In the genomic region with DNA sequence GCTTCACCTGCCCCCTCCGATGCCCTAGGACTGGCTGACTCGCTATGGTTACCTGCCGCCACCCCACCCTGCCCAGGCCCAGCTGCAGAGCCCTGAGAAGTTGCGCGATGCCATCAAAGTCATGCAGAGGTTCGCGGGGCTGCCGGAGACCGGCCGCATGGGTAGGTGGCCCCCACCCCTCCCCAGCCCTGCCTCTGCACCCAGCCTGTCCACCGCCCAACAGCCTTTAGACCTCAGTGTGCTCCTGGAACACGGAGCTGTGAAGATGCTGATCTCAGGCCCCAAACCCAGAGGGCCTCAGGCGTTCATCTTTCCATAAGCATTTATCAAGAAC, we compare ENCODE assay signal across 16 cellular contexts. TPM values are rescaled to one million over a fixed set of nuclear protein-coding genes. Genes with fewer than 3 reads are reported as not detected.
DNase-seq lines count a peak whose midpoint lies in the region; ATAC-seq and TF ChIP-seq lines count a peak whose summit lies in the region.
"Had no signal": no experiment of that assay in that cellular context is flagged by ENCODE, and none has a peak within 500 bp of the region (broad histone marks: within the 10 kb centered on the region; RNA-seq: fewer than 3 reads in every experiment).

No MANE protein-coding gene starts in this region.

- H4K20me1 ChIP-seq in HCT116 (ENCODE audit: insufficient read depth), result no peaks in the 10 kb centered on the region

- H3K4me1 ChIP-seq in CD8-positive, alpha-beta T cell (ENCODE audit: insufficient read depth, low read length), result peaks cover 20% of the 10 kb centered on the region
- H3K4me1 ChIP-seq in HCT116 (ENCODE audit: control insufficient read depth in 1 of 2, insufficient read depth in 2 of 2, low read length in 2 of 2) (peaks cover 2 to 47% of the 10 kb centered on the region in 2 experiments; a peak in 3 of 4 replicates), vagina (peaks cover 26% of the 10 kb centered on the region)

- ATAC-seq in CD8-positive, alpha-beta T cell, result no peak
- ATAC-seq in HCT116 (no peak), GM21737 (IDR thresholded peaks at IDR 0.05; ENCODE audit: unreplicated experiment) (no peak)
- peak in 1 of 2 donors; percentile 18 for ATAC-seq in naive thymus-derived CD8-positive, alpha-beta T cell

- no peaks in the 10 kb centered on the region for H3K9me2 ChIP-seq in HCT116 (ENCODE audit: insufficient read depth)

- TF ChIP-seq RAD21 in HCT116 (IDR thresholded peaks at IDR 0.05; ENCODE audit: low read depth), result no peak

- no peak for TF ChIP-seq CTCF in CD8-positive, alpha-beta T cell (IDR thresholded peaks at IDR 0.05)
- no peak for TF ChIP-seq CTCF in HCT116 (IDR thresholded peaks at IDR 0.05 in 2 of 3, conservative IDR thresholded peaks at IDR 0.05 in 1 of 3; ENCODE audit: borderline replicate concordance in 1 of 3, insufficient read depth in 1 of 3, low read depth in 2 of 3, low read length in 2 of 3)
- no peak for TF ChIP-seq CTCF in vagina (IDR thresholded peaks at IDR 0.05)
- no peak for TF ChIP-seq CTCF in GM10266 (IDR thresholded peaks at IDR 0.05; ENCODE audit: control insufficient read depth, insufficient read depth, low read depth, missing control alignments)

- no peak overlapping the region for H3K9ac ChIP-seq in HCT116 (ENCODE audit: low read length)

- CTCF ChIA-PET in CD8-positive, alpha-beta T cell (lab: Charles Lee), result interaction anchor here (1.2 to 5.8 kb wide), 4 partner anchors 12 to 48 kb away, joined by 3 to 60 read pairs (median 14); no protein-coding TSS in a partner anchor
- CTCF ChIA-PET in HCT116 (lab: Charles Lee), result interaction anchor here (1.3 to 4.3 kb wide), 3 partner anchors 12 to 82 kb away, joined by 4 to 16 read pairs (median 5); no protein-coding TSS in a partner anchor

- H3K4me2 ChIP-seq in HCT116 (ENCODE audit: low read length), result peak overlapping the region; percentile 99; the same call in 1 of the 2 replicates

- no peaks in the 10 kb centered on the region for H3K36me3 Mint-ChIP-seq in CD8-positive, alpha-beta T cell
- H3K36me3 Mint-ChIP-seq in dendritic cell treated with granulocyte-macrophage colony-stimulating factor and Interleukin-4, amounts not matched to agents 40 ng/mL and 50 ng/mL, for 4 days (ENCODE audit: low read depth), result peaks cover 47% of the 10 kb centered on the region
- H3K36me3 Mint-ChIP-seq in naive thymus-derived CD8-positive, alpha-beta T cell, result no peaks in the 10 kb centered on the region

- H2AFZ ChIP-seq in HCT116 (ENCODE audit: low read depth, low read length, poor library complexity, severe bottlenecking), result no peak overlapping the region

- peak in 1 of 7 experiments; percentile 15 for DNase-seq in CD8-positive, alpha-beta T cell
- DNase-seq in HCT116 (ENCODE audit: low read depth, low spot score) (no peak), vagina (ENCODE audit: extremely low spot score in 2 of 2) (no peak), GM10266 (ENCODE audit: extremely low spot score) (no peak)
- no peak for DNase-seq in naive thymus-derived CD8-positive, alpha-beta T cell
- DNase-seq: activated CD4-positive, CD25-positive, alpha-beta regulatory T cell treated with anti-CD3 and anti-CD28 coated beads, Interleukin-2, amount 50 U/mL, for 72 hours; activated T-cell treated with anti-CD3 and anti-CD28 coated beads, Interleukin-2, amount 50 U/mL, for 4 hours; AML-193; DMS79; heart left ventricle; NCI-H2029 had no signal

- no peak overlapping the region for H3K27ac ChIP-seq in CD8-positive, alpha-beta T cell (ENCODE audit: low read depth, low read length)
- H3K27ac ChIP-seq in HCT116 (ENCODE audit: low read depth, low read length), result no peak overlapping the region
- no peak overlapping the region for H3K27ac ChIP-seq in vagina
- H3K27ac ChIP-seq: heart left ventricle, RWPE1 had no signal

- intact Hi-C loops in CD8-positive, alpha-beta T cell (cut with DNase I, micrococcal nuclease), result no loop called here
- intact Hi-C loops in HCT116 (cut with micrococcal nuclease), result no loop called here
- intact Hi-C loops in dendritic cell treated with granulocyte-macrophage colony-stimulating factor and Interleukin-4, amounts not matched to agents 40 ng/mL and 50 ng/mL, for 4 days (cut with micrococcal nuclease), result no loop called here
- intact Hi-C loops in vagina (cut with DNase I), result no loop called here

- H3K27me3 Mint-ChIP-seq in CD8-positive, alpha-beta T cell (ENCODE audit: low read depth), result peaks cover 20% of the 10 kb centered on the region
- peaks cover 35% of the 10 kb centered on the region for H3K27me3 Mint-ChIP-seq in dendritic cell treated with granulocyte-macrophage colony-stimulating factor and Interleukin-4, amounts not matched to agents 40 ng/mL and 50 ng/mL, for 4 days
- peaks cover 0 to 23% (median 21%) of the 10 kb centered on the region in 5 donors for H3K27me3 Mint-ChIP-seq in naive thymus-derived CD8-positive, alpha-beta T cell

- H3K36me3 ChIP-seq in CD8-positive, alpha-beta T cell (ENCODE audit: insufficient read depth, low read length), result no peaks in the 10 kb centered on the region
- no peaks in the 10 kb centered on the region for H3K36me3 ChIP-seq in HCT116 (ENCODE audit: control insufficient read depth in 1 of 2, insufficient read depth in 2 of 2, low read length in 2 of 2)
- H3K36me3 ChIP-seq in vagina, result no peaks in the 10 kb centered on the region
- H3K36me3 ChIP-seq: heart left ventricle had no signal

- H3K9me3 Mint-ChIP-seq in CD8-positive, alpha-beta T cell, result no peaks in the 10 kb centered on the region
- H3K9me3 Mint-ChIP-seq in dendritic cell treated with granulocyte-macrophage colony-stimulating factor and Interleukin-4, amounts not matched to agents 40 ng/mL and 50 ng/mL, for 4 days, result no peaks in the 10 kb centered on the region
- H3K9me3 Mint-ChIP-seq in naive thymus-derived CD8-positive, alpha-beta T cell, result no peaks in the 10 kb centered on the region
- H3K9me3 Mint-ChIP-seq: activated T-cell treated with anti-CD3 and anti-CD28 coated beads, Interleukin-2, amount 50 U/mL, for 4 hours had no signal

- no peak overlapping the region for H3K27ac Mint-ChIP-seq in CD8-positive, alpha-beta T cell
- peak overlapping the region; percentile 86 for H3K27ac Mint-ChIP-seq in dendritic cell treated with granulocyte-macrophage colony-stimulating factor and Interleukin-4, amounts not matched to agents 40 ng/mL and 50 ng/mL, for 4 days
- H3K27ac Mint-ChIP-seq in naive thymus-derived CD8-positive, alpha-beta T cell, result peak overlapping the region in 2 of 10 donors; percentile 52 to 56

- H3K4me3 Mint-ChIP-seq in CD8-positive, alpha-beta T cell, result peak overlapping the region; percentile 61
- peak overlapping the region; percentile 89 for H3K4me3 Mint-ChIP-seq in dendritic cell treated with granulocyte-macrophage colony-stimulating factor and Interleukin-4, amounts not matched to agents 40 ng/mL and 50 ng/mL, for 4 days
- H3K4me3 Mint-ChIP-seq in naive thymus-derived CD8-positive, alpha-beta T cell, result peak overlapping the region in 6 of 10 donors; percentile 52 to 76 (median 68)

- no peaks in the 10 kb centered on the region for H3K9me3 ChIP-seq in CD8-positive, alpha-beta T cell (ENCODE audit: low read length)
- no peaks in the 10 kb centered on the region for H3K9me3 ChIP-seq in HCT116 (ENCODE audit: control insufficient read depth in 1 of 2, insufficient read depth in 1 of 2, low read depth in 1 of 2, low read length in 2 of 2)
- H3K9me3 ChIP-seq in vagina, result no peaks in the 10 kb centered on the region
- H3K9me3 ChIP-seq: heart left ventricle had no signal

- H3K27me3 ChIP-seq in CD8-positive, alpha-beta T cell (ENCODE audit: insufficient read depth, low read length), result peaks cover 19% of the 10 kb centered on the region
- H3K27me3 ChIP-seq in HCT116 (ENCODE audit: insufficient read depth, low read length) (no peaks in the 10 kb centered on the region), vagina (peaks cover 33% of the 10 kb centered on the region)

- H3K79me2 ChIP-seq in HCT116 (ENCODE audit: insufficient read depth, low read length), result no peaks in the 10 kb centered on the region

- POLR2A ChIA-PET in CD8-positive, alpha-beta T cell (lab: Charles Lee), result interaction anchor here (1.0 to 3.8 kb wide), 7 partner anchors 9 to 87 kb away, joined by 3 to 21 read pairs (median 6); a partner anchor contains a TSS
- POLR2A ChIA-PET in HCT116 (lab: Charles Lee), result interaction anchor here (2.3 kb wide), 1 partner anchor 12 kb away, joined by 6 read pairs; no protein-coding TSS in a partner anchor
- POLR2A ChIA-PET in naive thymus-derived CD8-positive, alpha-beta T cell (lab: Charles Lee), result interaction anchor here (0.5 to 4.7 kb wide), 13 partner anchors 8 to 166 kb away, joined by 3 to 23 read pairs (median 4); a partner anchor contains a TSS

- H3K4me3 ChIP-seq in CD8-positive, alpha-beta T cell (ENCODE audit: low read depth, low read length), result no peak overlapping the region
- H3K4me3 ChIP-seq in HCT116 (replicated peaks in 1 of 2; ENCODE audit: low read depth in 1 of 2, low read length in 2 of 2) (0 out of 4 replicates have a peak overlapping the region, but pooled peaks of 1 of the 2 experiments have one; percentile 79), vagina (no peak overlapping the region)
- H3K4me3 ChIP-seq: smooth muscle cell had no signal

- RAD21 ChIA-PET in HCT116 (lab: Charles Lee; ENCODE audit: low non-redundant PET in 1 of 2, low total read pairs in 2 of 2, uncharacterized antibody in 2 of 2, unreplicated experiment in 2 of 2), result no interaction called here

- no TSS peak for BruUV-seq in HCT116 (replicated peaks; lab: Mats Ljungman, UMichigan)

- TF ChIP-seq POLR2A in HCT116 (IDR thresholded peaks at IDR 0.05; ENCODE audit: borderline replicate concordance, extremely low read depth, insufficient read depth, insufficient read length), result no peak
- TF ChIP-seq POLR2A in vagina (IDR thresholded peaks at IDR 0.05), result no peak

- H3K4me1 Mint-ChIP-seq in CD8-positive, alpha-beta T cell (ENCODE audit: low read depth), result peaks cover 24% of the 10 kb centered on the region
- H3K4me1 Mint-ChIP-seq in dendritic cell treated with granulocyte-macrophage colony-stimulating factor and Interleukin-4, amounts not matched to agents 40 ng/mL and 50 ng/mL, for 4 days (ENCODE audit: low read depth), result peaks cover 83% of the 10 kb centered on the region
- peaks cover 19 to 37% (median 35%) of the 10 kb centered on the region in 4 donors for H3K4me1 Mint-ChIP-seq in naive thymus-derived CD8-positive, alpha-beta T cell

RNA-seq across cellular contexts. Expression of a gene that starts 1.0 kb away (rescaled TPM):
- under 1 TPM; 0.11 to 0.36 TPM for total RNA-seq in CD8-positive, alpha-beta T cell
- total RNA-seq in HCT116 (2021; ENCODE audit: unreplicated experiment) (2.5 TPM), vagina (0.25 TPM)
- polyA plus RNA-seq in HCT116 (2012), result 3.8 and 4.7 TPM in 2 replicates
- under 1 TPM; 0.38 to 0.60 TPM for total RNA-seq in naive thymus-derived CD8-positive, alpha-beta T cell
- under 1 TPM; 0.36 to 0.94 (median 0.60) TPM for polyA plus RNA-seq in naive thymus-derived CD8-positive, alpha-beta T cell

RNA-seq across cellular contexts. Expression of a gene that starts 10.6 kb away (rescaled TPM):
- total RNA-seq in CD8-positive, alpha-beta T cell, result not detected
- 21.3 TPM for total RNA-seq in HCT116 (2021; ENCODE audit: unreplicated experiment)
- polyA plus RNA-seq in HCT116 (2012), result 15.1 and 17.2 TPM in 2 replicates
- total RNA-seq in naive thymus-derived CD8-positive, alpha-beta T cell, result not detected
- polyA plus RNA-seq in naive thymus-derived CD8-positive, alpha-beta T cell, result not detected
- total RNA-seq in vagina, result 52.5 TPM
- total RNA-seq: heart left ventricle, subcutaneous adipose tissue had no signal

RNA-seq across cellular contexts. Expression of a gene that starts 18.1 kb away (rescaled TPM):
- total RNA-seq in CD8-positive, alpha-beta T cell, result 100 to 1,000 TPM; 123 to 127 TPM
- 13.7 TPM for total RNA-seq in HCT116 (2021; ENCODE audit: unreplicated experiment)
- 8.7 and 9.9 TPM in 2 replicates for polyA plus RNA-seq in HCT116 (2012)
- total RNA-seq in naive thymus-derived CD8-positive, alpha-beta T cell, result 100 to 1,000 TPM; 363 to 375 TPM
- 1,000 to 10,000 TPM; 1,686 to 2,118 (median 1,952) TPM for polyA plus RNA-seq in naive thymus-derived CD8-positive, alpha-beta T cell
- 13.0 TPM for total RNA-seq in vagina

RNA-seq across cellular contexts. Expression of a gene that starts 23.5 kb away (rescaled TPM):
- total RNA-seq in CD8-positive, alpha-beta T cell, result 10 to 100 TPM; 13.1 to 14.0 TPM
- 62.9 TPM for total RNA-seq in HCT116 (2021; ENCODE audit: unreplicated experiment)
- polyA plus RNA-seq in HCT116 (2012), result 74.8 and 76.8 TPM in 2 replicates
- 10 to 100 TPM; 24.2 to 24.9 TPM for total RNA-seq in naive thymus-derived CD8-positive, alpha-beta T cell
- polyA plus RNA-seq in naive thymus-derived CD8-positive, alpha-beta T cell, result 10 to 100 TPM; 45.2 to 59.0 (median 58.8) TPM
- 22.6 TPM for total RNA-seq in vagina

RNA-seq across cellular contexts. Expression of a gene that starts 23.6 kb away (rescaled TPM):
- total RNA-seq in CD8-positive, alpha-beta T cell, result 1 to 10 TPM; 6.4 to 7.1 TPM
- total RNA-seq in HCT116 (2021; ENCODE audit: unreplicated experiment), result 60.0 TPM
- polyA plus RNA-seq in HCT116 (2012), result 102 and 110 TPM in 2 replicates
- 10 to 100 TPM; 14.0 to 15.1 TPM for total RNA-seq in naive thymus-derived CD8-positive, alpha-beta T cell
- 10 to 100 TPM; 13.1 to 16.5 (median 16.5) TPM for polyA plus RNA-seq in naive thymus-derived CD8-positive, alpha-beta T cell
- 39.0 TPM for total RNA-seq in vagina

Comparison
In these comparisons a context has a peak if more than half of its experiments do, and no peak if none do; other contexts are left out.
1. RNA of a gene that starts 10.6 kb away (total RNA-seq): 52.5 TPM in vagina (single experiment) and 21.3 TPM in HCT116 (single experiment); not detected in naive thymus-derived CD8-positive, alpha-beta T cell and not detected in CD8-positive, alpha-beta T cell; every median in the first group is over 10 times any median in the second.
2. Peak in every context shown above with its lines, with median percentiles within 50 percentile points of each other: H3K4me3 Mint-ChIP-seq.